In the genomic region with DNA sequence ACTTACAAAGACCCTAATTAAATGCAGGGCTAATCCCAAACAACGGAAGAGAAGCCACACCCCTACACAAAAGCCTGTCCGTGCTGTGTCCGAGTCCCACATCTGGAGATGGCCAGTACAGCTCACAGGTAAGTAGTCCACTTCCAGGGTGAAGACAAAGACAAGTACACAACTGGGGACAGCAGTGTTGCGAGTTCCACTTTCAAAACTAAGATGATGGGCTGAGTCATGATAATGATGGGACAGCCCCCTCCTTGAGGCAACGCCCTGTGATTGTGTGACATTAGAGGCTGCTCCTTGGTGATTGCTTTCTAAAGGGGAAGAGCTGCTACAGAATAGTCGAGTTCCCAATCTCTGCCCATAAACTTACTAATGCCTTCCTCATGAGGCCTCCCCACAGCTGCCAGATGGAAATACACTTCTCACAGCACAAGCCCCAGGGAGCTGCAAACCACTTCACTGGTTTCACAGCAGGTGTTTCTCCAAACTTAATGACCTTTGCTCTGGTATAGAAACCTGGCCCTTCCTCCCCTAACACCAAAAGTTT, we compare ENCODE assay signal across 1 cellular context.
TF ChIP-seq lines count a peak whose summit lies in the region.

No MANE protein-coding gene starts in this region.

TF ChIP-seq in GM12878, 131 proteins besides CTCF, POLR2A, EP300 and RAD21:
- TF ChIP-seq, protein P1, sequence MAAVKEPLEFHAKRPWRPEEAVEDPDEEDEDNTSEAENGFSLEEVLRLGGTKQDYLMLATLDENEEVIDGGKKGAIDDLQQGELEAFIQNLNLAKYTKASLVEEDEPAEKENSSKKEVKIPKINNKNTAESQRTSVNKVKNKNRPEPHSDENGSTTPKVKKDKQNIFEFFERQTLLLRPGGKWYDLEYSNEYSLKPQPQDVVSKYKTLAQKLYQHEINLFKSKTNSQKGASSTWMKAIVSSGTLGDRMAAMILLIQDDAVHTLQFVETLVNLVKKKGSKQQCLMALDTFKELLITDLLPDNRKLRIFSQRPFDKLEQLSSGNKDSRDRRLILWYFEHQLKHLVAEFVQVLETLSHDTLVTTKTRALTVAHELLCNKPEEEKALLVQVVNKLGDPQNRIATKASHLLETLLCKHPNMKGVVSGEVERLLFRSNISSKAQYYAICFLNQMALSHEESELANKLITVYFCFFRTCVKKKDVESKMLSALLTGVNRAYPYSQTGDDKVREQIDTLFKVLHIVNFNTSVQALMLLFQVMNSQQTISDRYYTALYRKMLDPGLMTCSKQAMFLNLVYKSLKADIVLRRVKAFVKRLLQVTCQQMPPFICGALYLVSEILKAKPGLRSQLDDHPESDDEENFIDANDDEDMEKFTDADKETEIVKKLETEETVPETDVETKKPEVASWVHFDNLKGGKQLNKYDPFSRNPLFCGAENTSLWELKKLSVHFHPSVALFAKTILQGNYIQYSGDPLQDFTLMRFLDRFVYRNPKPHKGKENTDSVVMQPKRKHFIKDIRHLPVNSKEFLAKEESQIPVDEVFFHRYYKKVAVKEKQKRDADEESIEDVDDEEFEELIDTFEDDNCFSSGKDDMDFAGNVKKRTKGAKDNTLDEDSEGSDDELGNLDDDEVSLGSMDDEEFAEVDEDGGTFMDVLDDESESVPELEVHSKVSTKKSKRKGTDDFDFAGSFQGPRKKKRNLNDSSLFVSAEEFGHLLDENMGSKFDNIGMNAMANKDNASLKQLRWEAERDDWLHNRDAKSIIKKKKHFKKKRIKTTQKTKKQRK (IDR thresholded peaks at IDR 0.05; ENCODE audit: low read depth, low read length), result no peak
- TF ChIP-seq NR2F1 (conservative IDR thresholded peaks at IDR 0.05) (peak; percentile 91), JUND (IDR thresholded peaks at IDR 0.05; ENCODE audit: low read depth, low read length) (no peak), MTA3 (IDR thresholded peaks at IDR 0.05; ENCODE audit: borderline replicate concordance, low read length) (no peak), GATAD2B (conservative IDR thresholded peaks at IDR 0.05; ENCODE audit: low read depth) (0 out of 2 replicates have a peak, but pooled peaks have one; percentile 33), CEBPB (IDR thresholded peaks at IDR 0.05; ENCODE audit: borderline replicate concordance in 1 of 2, low read depth in 2 of 2, low read length in 2 of 2) (no peak), TAF1 (IDR thresholded peaks at IDR 0.05; ENCODE audit: borderline replicate concordance, low read depth, low read length) (no peak), YBX1 (IDR thresholded peaks at IDR 0.05) (0 out of 2 replicates have a peak, but pooled peaks have one; percentile 7), MEF2B (IDR thresholded peaks at IDR 0.05; ENCODE audit: partially characterized antibody, poor library complexity, severe bottlenecking) (peak; percentile 76), KDM1A (IDR thresholded peaks at IDR 0.05; ENCODE audit: borderline replicate concordance) (no peak), SUZ12 (IDR thresholded peaks at IDR 0.05; ENCODE audit: unreplicated experiment) (no peak), PAX5 (IDR thresholded peaks at IDR 0.05; ENCODE audit: borderline replicate concordance, low read depth, low read length) (no peak), HDAC6 (IDR thresholded peaks at IDR 0.05; ENCODE audit: unreplicated experiment) (no peak), ZBED1 (IDR thresholded peaks at IDR 0.05; ENCODE audit: borderline replicate concordance) (0 out of 2 replicates have a peak, but pooled peaks have one; percentile 20), NR2C1 (IDR thresholded peaks at IDR 0.05) (peak; percentile 46; the same call in 1 of the 2 replicates), RUNX3 (IDR thresholded peaks at IDR 0.05; ENCODE audit: low read length) (0 out of 2 replicates have a peak, but pooled peaks have one; percentile 8), WRNIP1 (IDR thresholded peaks at IDR 0.05; ENCODE audit: borderline replicate concordance, low read depth, low read length) (no peak), BHLHE40 (IDR thresholded peaks at IDR 0.05; ENCODE audit: borderline replicate concordance in 1 of 2, low read depth in 2 of 2, low read length in 1 of 2) (peak in 1 of 2 experiments; percentile 39; a peak in 1 of 4 replicates), IKZF1 (conservative IDR thresholded peaks at IDR 0.05) (peak; percentile 78), BCL11A (IDR thresholded peaks at IDR 0.05; ENCODE audit: low read depth, low read length) (no peak), STAT1 (conservative IDR thresholded peaks at IDR 0.05) (no peak), TCF12 (IDR thresholded peaks at IDR 0.05; ENCODE audit: low read depth, low read length) (peak; percentile 81), BACH1 (IDR thresholded peaks at IDR 0.05; ENCODE audit: borderline replicate concordance) (peak; percentile 37; the same call in 1 of the 2 replicates), IKZF2 (IDR thresholded peaks at IDR 0.05) (peak; percentile 36 to 71; a peak in 3 of 4 replicates), NFIC (IDR thresholded peaks at IDR 0.05; ENCODE audit: low read depth, low read length) (no peak), NBN (IDR thresholded peaks at IDR 0.05) (peak; percentile 68; the same call in 1 of the 2 replicates), EED (IDR thresholded peaks at IDR 0.05; ENCODE audit: low read depth) (no peak), MTA2 (IDR thresholded peaks at IDR 0.05; ENCODE audit: low read depth) (peak; percentile 75), POLR2AphosphoS2 (IDR thresholded peaks at IDR 0.05; ENCODE audit: low read depth, low read length) (no peak)
- TF ChIP-seq, protein P2, sequence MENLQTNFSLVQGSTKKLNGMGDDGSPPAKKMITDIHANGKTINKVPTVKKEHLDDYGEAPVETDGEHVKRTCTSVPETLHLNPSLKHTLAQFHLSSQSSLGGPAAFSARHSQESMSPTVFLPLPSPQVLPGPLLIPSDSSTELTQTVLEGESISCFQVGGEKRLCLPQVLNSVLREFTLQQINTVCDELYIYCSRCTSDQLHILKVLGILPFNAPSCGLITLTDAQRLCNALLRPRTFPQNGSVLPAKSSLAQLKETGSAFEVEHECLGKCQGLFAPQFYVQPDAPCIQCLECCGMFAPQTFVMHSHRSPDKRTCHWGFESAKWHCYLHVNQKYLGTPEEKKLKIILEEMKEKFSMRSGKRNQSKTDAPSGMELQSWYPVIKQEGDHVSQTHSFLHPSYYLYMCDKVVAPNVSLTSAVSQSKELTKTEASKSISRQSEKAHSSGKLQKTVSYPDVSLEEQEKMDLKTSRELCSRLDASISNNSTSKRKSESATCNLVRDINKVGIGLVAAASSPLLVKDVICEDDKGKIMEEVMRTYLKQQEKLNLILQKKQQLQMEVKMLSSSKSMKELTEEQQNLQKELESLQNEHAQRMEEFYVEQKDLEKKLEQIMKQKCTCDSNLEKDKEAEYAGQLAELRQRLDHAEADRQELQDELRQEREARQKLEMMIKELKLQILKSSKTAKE (IDR thresholded peaks at IDR 0.05; ENCODE audit: low read depth, poor library complexity, severe bottlenecking), result peak; percentile 49
- TF ChIP-seq, protein P3, sequence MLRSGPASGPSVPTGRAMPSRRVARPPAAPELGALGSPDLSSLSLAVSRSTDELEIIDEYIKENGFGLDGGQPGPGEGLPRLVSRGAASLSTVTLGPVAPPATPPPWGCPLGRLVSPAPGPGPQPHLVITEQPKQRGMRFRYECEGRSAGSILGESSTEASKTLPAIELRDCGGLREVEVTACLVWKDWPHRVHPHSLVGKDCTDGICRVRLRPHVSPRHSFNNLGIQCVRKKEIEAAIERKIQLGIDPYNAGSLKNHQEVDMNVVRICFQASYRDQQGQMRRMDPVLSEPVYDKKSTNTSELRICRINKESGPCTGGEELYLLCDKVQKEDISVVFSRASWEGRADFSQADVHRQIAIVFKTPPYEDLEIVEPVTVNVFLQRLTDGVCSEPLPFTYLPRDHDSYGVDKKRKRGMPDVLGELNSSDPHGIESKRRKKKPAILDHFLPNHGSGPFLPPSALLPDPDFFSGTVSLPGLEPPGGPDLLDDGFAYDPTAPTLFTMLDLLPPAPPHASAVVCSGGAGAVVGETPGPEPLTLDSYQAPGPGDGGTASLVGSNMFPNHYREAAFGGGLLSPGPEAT (IDR thresholded peaks at IDR 0.05; ENCODE audit: low read depth), result peak; percentile 57; the same call in 1 of the 2 replicates
- TF ChIP-seq, protein P4, sequence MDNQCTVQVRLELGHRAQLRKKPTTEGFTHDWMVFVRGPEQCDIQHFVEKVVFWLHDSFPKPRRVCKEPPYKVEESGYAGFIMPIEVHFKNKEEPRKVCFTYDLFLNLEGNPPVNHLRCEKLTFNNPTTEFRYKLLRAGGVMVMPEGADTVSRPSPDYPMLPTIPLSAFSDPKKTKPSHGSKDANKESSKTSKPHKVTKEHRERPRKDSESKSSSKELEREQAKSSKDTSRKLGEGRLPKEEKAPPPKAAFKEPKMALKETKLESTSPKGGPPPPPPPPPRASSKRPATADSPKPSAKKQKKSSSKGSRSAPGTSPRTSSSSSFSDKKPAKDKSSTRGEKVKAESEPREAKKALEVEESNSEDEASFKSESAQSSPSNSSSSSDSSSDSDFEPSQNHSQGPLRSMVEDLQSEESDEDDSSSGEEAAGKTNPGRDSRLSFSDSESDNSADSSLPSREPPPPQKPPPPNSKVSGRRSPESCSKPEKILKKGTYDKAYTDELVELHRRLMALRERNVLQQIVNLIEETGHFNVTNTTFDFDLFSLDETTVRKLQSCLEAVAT (IDR thresholded peaks at IDR 0.05), result peak; percentile 59; the same call in 1 of the 2 replicates
- TF ChIP-seq, protein P5, sequence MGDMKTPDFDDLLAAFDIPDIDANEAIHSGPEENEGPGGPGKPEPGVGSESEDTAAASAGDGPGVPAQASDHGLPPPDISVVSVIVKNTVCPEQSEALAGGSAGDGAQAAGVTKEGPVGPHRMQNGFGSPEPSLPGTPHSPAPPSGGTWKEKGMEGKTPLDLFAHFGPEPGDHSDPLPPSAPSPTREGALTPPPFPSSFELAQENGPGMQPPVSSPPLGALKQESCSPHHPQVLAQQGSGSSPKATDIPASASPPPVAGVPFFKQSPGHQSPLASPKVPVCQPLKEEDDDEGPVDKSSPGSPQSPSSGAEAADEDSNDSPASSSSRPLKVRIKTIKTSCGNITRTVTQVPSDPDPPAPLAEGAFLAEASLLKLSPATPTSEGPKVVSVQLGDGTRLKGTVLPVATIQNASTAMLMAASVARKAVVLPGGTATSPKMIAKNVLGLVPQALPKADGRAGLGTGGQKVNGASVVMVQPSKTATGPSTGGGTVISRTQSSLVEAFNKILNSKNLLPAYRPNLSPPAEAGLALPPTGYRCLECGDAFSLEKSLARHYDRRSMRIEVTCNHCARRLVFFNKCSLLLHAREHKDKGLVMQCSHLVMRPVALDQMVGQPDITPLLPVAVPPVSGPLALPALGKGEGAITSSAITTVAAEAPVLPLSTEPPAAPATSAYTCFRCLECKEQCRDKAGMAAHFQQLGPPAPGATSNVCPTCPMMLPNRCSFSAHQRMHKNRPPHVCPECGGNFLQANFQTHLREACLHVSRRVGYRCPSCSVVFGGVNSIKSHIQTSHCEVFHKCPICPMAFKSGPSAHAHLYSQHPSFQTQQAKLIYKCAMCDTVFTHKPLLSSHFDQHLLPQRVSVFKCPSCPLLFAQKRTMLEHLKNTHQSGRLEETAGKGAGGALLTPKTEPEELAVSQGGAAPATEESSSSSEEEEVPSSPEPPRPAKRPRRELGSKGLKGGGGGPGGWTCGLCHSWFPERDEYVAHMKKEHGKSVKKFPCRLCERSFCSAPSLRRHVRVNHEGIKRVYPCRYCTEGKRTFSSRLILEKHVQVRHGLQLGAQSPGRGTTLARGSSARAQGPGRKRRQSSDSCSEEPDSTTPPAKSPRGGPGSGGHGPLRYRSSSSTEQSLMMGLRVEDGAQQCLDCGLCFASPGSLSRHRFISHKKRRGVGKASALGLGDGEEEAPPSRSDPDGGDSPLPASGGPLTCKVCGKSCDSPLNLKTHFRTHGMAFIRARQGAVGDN (IDR thresholded peaks at IDR 0.05), result peak; percentile 58; the same call in 1 of the 2 replicates
- TF ChIP-seq, protein P6, sequence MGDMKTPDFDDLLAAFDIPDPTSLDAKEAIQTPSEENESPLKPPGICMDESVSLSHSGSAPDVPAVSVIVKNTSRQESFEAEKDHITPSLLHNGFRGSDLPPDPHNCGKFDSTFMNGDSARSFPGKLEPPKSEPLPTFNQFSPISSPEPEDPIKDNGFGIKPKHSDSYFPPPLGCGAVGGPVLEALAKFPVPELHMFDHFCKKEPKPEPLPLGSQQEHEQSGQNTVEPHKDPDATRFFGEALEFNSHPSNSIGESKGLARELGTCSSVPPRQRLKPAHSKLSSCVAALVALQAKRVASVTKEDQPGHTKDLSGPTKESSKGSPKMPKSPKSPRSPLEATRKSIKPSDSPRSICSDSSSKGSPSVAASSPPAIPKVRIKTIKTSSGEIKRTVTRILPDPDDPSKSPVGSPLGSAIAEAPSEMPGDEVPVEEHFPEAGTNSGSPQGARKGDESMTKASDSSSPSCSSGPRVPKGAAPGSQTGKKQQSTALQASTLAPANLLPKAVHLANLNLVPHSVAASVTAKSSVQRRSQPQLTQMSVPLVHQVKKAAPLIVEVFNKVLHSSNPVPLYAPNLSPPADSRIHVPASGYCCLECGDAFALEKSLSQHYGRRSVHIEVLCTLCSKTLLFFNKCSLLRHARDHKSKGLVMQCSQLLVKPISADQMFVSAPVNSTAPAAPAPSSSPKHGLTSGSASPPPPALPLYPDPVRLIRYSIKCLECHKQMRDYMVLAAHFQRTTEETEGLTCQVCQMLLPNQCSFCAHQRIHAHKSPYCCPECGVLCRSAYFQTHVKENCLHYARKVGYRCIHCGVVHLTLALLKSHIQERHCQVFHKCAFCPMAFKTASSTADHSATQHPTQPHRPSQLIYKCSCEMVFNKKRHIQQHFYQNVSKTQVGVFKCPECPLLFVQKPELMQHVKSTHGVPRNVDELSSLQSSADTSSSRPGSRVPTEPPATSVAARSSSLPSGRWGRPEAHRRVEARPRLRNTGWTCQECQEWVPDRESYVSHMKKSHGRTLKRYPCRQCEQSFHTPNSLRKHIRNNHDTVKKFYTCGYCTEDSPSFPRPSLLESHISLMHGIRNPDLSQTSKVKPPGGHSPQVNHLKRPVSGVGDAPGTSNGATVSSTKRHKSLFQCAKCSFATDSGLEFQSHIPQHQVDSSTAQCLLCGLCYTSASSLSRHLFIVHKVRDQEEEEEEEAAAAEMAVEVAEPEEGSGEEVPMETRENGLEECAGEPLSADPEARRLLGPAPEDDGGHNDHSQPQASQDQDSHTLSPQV (IDR thresholded peaks at IDR 0.05), result no peak
- TF ChIP-seq, protein P7, sequence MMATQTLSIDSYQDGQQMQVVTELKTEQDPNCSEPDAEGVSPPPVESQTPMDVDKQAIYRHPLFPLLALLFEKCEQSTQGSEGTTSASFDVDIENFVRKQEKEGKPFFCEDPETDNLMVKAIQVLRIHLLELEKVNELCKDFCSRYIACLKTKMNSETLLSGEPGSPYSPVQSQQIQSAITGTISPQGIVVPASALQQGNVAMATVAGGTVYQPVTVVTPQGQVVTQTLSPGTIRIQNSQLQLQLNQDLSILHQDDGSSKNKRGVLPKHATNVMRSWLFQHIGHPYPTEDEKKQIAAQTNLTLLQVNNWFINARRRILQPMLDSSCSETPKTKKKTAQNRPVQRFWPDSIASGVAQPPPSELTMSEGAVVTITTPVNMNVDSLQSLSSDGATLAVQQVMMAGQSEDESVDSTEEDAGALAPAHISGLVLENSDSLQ (IDR thresholded peaks at IDR 0.05), result peak; percentile 34; the same call in 1 of the 2 replicates
TF ChIP-seq in GM12878: peak in this region for 19.
